Comparison of ENCODE assay signal across 8 cellular contexts in genomic region chr22:42437488-42438292, GRCh38. TPM values are rescaled to one million over a fixed set of nuclear protein-coding genes. Genes with fewer than 3 reads are reported as not detected.
A peak's percentile ranks its signal among the peaks of the same experiment; 100 is the strongest.
DNase-seq lines count a peak whose midpoint lies in the region; ATAC-seq and TF ChIP-seq lines count a peak whose summit lies in the region.

No MANE protein-coding gene starts in this region.

- H3K4me1 ChIP-seq in ACC112 (ENCODE audit: control insufficient read depth, insufficient read depth, low read length, unreplicated experiment) (peaks cover 4% of the 10 kb centered on the region), Panc1 (ENCODE audit: control insufficient read depth, insufficient read depth, low read length) (peaks cover 13% of the 10 kb centered on the region)

- no peaks in the 10 kb centered on the region for H3K9me3 ChIP-seq in Panc1 (ENCODE audit: control insufficient read depth, insufficient read depth, low read depth, low read length)

- BruUV-seq in Panc1 (replicated peaks; lab: Mats Ljungman, UMichigan): no TSS peak

- H3K4me3 Mint-ChIP-seq in natural killer cell treated with Interleukin-12 subunit alpha and Interleukin-12 subunit beta and Interleukin-15 and Interleukin-18, amount 100 ng/mL, for 72 hours: peak overlapping the region; percentile 60

- ATAC-seq in GM18517 (IDR thresholded peaks at IDR 0.05; ENCODE audit: unreplicated experiment) (peak; percentile 66), Panc1 (peak; percentile 86)
- peak; percentile 90 for ATAC-seq in natural killer cell treated with Interleukin-12 subunit alpha and Interleukin-12 subunit beta and Interleukin-15 and Interleukin-18, amount 100 ng/mL, for 72 hours

- H2AFZ ChIP-seq in ACC112 (ENCODE audit: low read length, unreplicated experiment): no peak overlapping the region

- H3K79me2 ChIP-seq in ACC112 (ENCODE audit: control insufficient read depth, insufficient read depth, low read length, unreplicated experiment): no peaks in the 10 kb centered on the region

- peaks cover 0 to 7% of the 10 kb centered on the region in 2 donors for H3K27me3 Mint-ChIP-seq in natural killer cell treated with Interleukin-12 subunit alpha and Interleukin-12 subunit beta and Interleukin-15 and Interleukin-18, amount 100 ng/mL, for 72 hours

- peaks cover 0 to 6% of the 10 kb centered on the region in 2 donors for H3K4me1 Mint-ChIP-seq in natural killer cell treated with Interleukin-12 subunit alpha and Interleukin-12 subunit beta and Interleukin-15 and Interleukin-18, amount 100 ng/mL, for 72 hours (ENCODE audit: low read depth in 2 of 2)

- H3K27me3 ChIP-seq in ACC112 (ENCODE audit: insufficient read depth, low read length) (0 out of 2 replicates have a peak, but pooled peaks cover 6% of the 10 kb centered on the region), HL-60 (ENCODE audit: insufficient read depth, poor library complexity, severe bottlenecking) (no peaks in the 10 kb centered on the region), Panc1 (ENCODE audit: control insufficient read depth, insufficient read depth, low read length) (no peaks in the 10 kb centered on the region)

- CTCF ChIA-PET in Panc1 (lab: Charles Lee): interaction anchor here (0.6 to 1.2 kb wide), 2 partner anchors 33 to 160 kb away, joined by 3 read pairs; no protein-coding TSS in a partner anchor

- intact Hi-C loops in Panc1 (cut with micrococcal nuclease; ENCODE audit: unreplicated experiment): loop anchor here (5.0 to 10.0 kb wide), 2 partner anchors 163 to 255 kb away; partner anchors contain the start of gene TCF20

- H3K27ac ChIP-seq in ACC112 (ENCODE audit: low read depth, low read length) (no peak overlapping the region), HL-60 (replicated peaks) (no peak overlapping the region), Panc1 (ENCODE audit: low read length) (0 out of 2 replicates have a peak overlapping the region, but pooled peaks have one; percentile 34)

- POLR2A ChIA-PET in Panc1 (lab: Charles Lee): no interaction called here

- no peak overlapping the region for H3K27ac Mint-ChIP-seq in natural killer cell treated with Interleukin-12 subunit alpha and Interleukin-12 subunit beta and Interleukin-15 and Interleukin-18, amount 100 ng/mL, for 72 hours

- H3K36me3 ChIP-seq in ACC112 (ENCODE audit: insufficient read depth, low read length) (no peaks in the 10 kb centered on the region), Panc1 (ENCODE audit: control insufficient read depth, insufficient read depth, low read length) (no peaks in the 10 kb centered on the region)

- TF ChIP-seq CTCF in HL-60 (IDR thresholded peaks at IDR 0.05; ENCODE audit: insufficient read depth, low read length) (peak; percentile 91), Panc1 (IDR thresholded peaks at IDR 0.05) (peak; percentile 91), fibroblast of mammary gland (conservative IDR thresholded peaks at IDR 0.05; ENCODE audit: control insufficient read depth, insufficient read depth, low read depth, low read length) (peak; percentile 94)

- in situ Hi-C loops in Panc1 (cut with HindIII; ENCODE audit: low pct_unique_long_range_greater_than_20kb, low sequenced_read_pairs): no loop called here

- peak in 1 of 2 experiments; percentile 80 for DNase-seq in HL-60 (ENCODE audit: low read depth in 1 of 2, low spot score in 1 of 2)
- peak; percentile 39 for DNase-seq in Panc1 (ENCODE audit: low read depth, low spot score)
- DNase-seq in activated T-cell treated with anti-CD3 and anti-CD28 coated beads, Interleukin-2, amount 50 U/mL, for 48 hours: peak; percentile 91
- DNase-seq in fibroblast of mammary gland (ENCODE audit: low read depth): peak; percentile 39
- peak; percentile 77 for DNase-seq in natural killer cell treated with Interleukin-12 subunit alpha and Interleukin-12 subunit beta and Interleukin-15 and Interleukin-18, amount 100 ng/mL, for 72 hours (ENCODE audit: low spot score)
- DNase-seq in stimulated activated naive CD4-positive, alpha-beta T cell treated with Interleukin-2 at 50 U/mL for 16 hours (lab: John Stamatoyannopoulos, UW): peak; percentile 77

- no peaks in the 10 kb centered on the region for H3K36me3 Mint-ChIP-seq in natural killer cell treated with Interleukin-12 subunit alpha and Interleukin-12 subunit beta and Interleukin-15 and Interleukin-18, amount 100 ng/mL, for 72 hours

- H3K4me3 ChIP-seq in ACC112 (ENCODE audit: low read depth, low read length) (peak overlapping the region; percentile 70), HL-60 (replicated peaks; ENCODE audit: insufficient read depth, low read length) (peak overlapping the region; percentile 44), Panc1 (ENCODE audit: low read depth in 2 of 2, low read length in 2 of 2) (peak overlapping the region; percentile 46 to 53), fibroblast of mammary gland (ENCODE audit: control insufficient read depth, low read depth, low read length) (peak overlapping the region; percentile 36)

- no peaks in the 10 kb centered on the region for H3K9me3 Mint-ChIP-seq in natural killer cell treated with Interleukin-12 subunit alpha and Interleukin-12 subunit beta and Interleukin-15 and Interleukin-18, amount 100 ng/mL, for 72 hours

RNA-seq across cellular contexts. Expression of gene NFAM1, which starts 5.5 kb away (rescaled TPM):
- total RNA-seq in Panc1 (2021; ENCODE audit: unreplicated experiment): 0.41 TPM
- 0.47 TPM for polyA plus RNA-seq in Panc1 (2012; ENCODE audit: insufficient read length)
- under 1 TPM; 0.19 to 0.47 TPM for total RNA-seq in natural killer cell treated with Interleukin-12 subunit alpha and Interleukin-12 subunit beta and Interleukin-15 and Interleukin-18, amount 100 ng/mL, for 72 hours
